ENCODE assay signal across 8 cellular contexts in the genomic region with DNA sequence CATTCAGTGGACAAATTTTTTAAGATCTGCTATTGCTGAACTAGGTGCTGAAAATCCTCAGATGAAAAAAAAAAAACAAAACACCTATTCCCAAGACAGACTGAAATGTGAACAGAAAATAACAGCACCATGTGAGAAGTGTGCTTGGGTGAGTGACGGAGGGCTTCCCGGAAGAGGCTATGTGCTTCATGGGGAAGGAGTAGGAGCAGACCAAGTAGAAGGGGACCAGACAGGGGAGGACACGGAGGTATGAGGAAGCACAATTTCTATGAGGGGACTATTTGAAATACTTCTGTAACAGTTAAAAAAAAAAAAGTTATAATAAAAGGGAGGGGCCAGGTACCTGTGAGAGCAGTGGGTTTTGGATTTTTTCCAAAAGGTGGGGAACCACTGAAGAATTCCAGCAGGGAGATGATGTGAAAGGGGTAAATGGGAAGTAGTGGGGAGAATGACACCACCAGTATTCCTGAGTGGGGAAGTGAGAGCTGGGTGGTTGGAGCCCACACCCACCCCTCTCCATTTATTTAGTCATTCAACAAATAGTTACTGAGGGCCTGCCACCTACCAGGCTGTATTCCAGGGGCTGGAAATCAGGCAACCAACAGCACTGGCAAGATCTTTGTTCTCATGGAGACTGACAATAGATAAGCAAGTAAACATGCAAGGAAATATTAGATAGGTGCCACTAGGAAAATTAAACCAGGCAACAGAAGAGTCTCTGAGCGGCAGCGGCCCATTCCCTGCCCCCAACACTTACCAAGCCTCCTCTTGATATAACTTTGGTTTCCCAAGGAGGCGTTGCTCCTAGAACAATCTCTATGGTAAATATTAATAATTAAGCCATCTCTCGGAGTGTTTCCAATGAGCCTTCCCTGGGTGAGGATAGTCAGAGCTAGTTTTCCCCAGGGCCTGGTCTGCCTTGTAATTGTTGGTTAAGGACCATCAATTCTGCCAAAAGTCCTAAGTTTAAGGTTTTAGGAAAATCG. TPM values are rescaled to one million over a fixed set of nuclear protein-coding genes. Genes with fewer than 3 reads are reported as not detected.
DNase-seq lines count a peak whose midpoint lies in the region; ATAC-seq and TF ChIP-seq lines count a peak whose summit lies in the region.

No MANE protein-coding gene starts in this region.

- TF ChIP-seq CTCF in body of pancreas (IDR thresholded peaks at IDR 0.05) (peak in 2 of 7 experiments; percentile 7 to 14), upper lobe of left lung (IDR thresholded peaks at IDR 0.05) (no peak), testis (IDR thresholded peaks at IDR 0.05) (no peak)

- no peak overlapping the region for H2BK5ac ChIP-seq in mesendoderm (ENCODE audit: low read length)

- H3K4me1 Mint-ChIP-seq in activated naive CD4-positive, alpha-beta T cell treated with anti-CD3 and anti-CD28 coated beads, Interleukin-2, amount 50 U/mL, for 24 hours, result peaks cover 49% of the 10 kb centered on the region

- no peak overlapping the region for H3K4me3 ChIP-seq in body of pancreas
- H3K4me3 ChIP-seq in mesendoderm (ENCODE audit: low read length), result no peak overlapping the region
- peak overlapping the region in 3 of 4 donors; percentile 1 to 36 (median 22) for H3K4me3 ChIP-seq in upper lobe of left lung
- peak overlapping the region in 1 of 2 donors; percentile 24 for H3K4me3 ChIP-seq in testis

- H3K9me3 ChIP-seq in body of pancreas (no peaks in the 10 kb centered on the region), upper lobe of left lung (no peaks in the 10 kb centered on the region), testis (no peaks in the 10 kb centered on the region)

- no peak overlapping the region for H3K23ac ChIP-seq in mesendoderm (ENCODE audit: low read length)

- H3K27me3 ChIP-seq in body of pancreas, result no peaks in the 10 kb centered on the region
- peaks cover 3% of the 10 kb centered on the region for H3K27me3 ChIP-seq in mesendoderm (ENCODE audit: insufficient read depth, low read length, poor library complexity)
- no peaks in the 10 kb centered on the region for H3K27me3 ChIP-seq in upper lobe of left lung
- no peaks in the 10 kb centered on the region for H3K27me3 ChIP-seq in testis

- peak overlapping the region; percentile 97 to 99 (median 98) for H3K27ac ChIP-seq in body of pancreas
- no peak overlapping the region for H3K27ac ChIP-seq in mesendoderm (ENCODE audit: low read depth, low read length)
- H3K27ac ChIP-seq in upper lobe of left lung, result peak overlapping the region; percentile 97 to 99 (median 98)
- peak overlapping the region in 1 of 2 donors; percentile 96 for H3K27ac ChIP-seq in testis

- peak overlapping the region; percentile 82 for H3K18ac ChIP-seq in mesendoderm (ENCODE audit: low read length)

- no peak for TF ChIP-seq EP300 in upper lobe of left lung (IDR thresholded peaks at IDR 0.05)

- peak overlapping the region; percentile 49 for H3K9ac ChIP-seq in mesendoderm (ENCODE audit: low read length)

- H4K8ac ChIP-seq in mesendoderm (ENCODE audit: low read depth, low read length), result no peak overlapping the region

- H3K4me3 Mint-ChIP-seq in activated naive CD4-positive, alpha-beta T cell treated with anti-CD3 and anti-CD28 coated beads, Interleukin-2, amount 50 U/mL, for 24 hours, result peak overlapping the region; percentile 30

- no peaks in the 10 kb centered on the region for H3K9me3 Mint-ChIP-seq in activated naive CD4-positive, alpha-beta T cell treated with anti-CD3 and anti-CD28 coated beads, Interleukin-2, amount 50 U/mL, for 24 hours

- no peak overlapping the region for H2BK15ac ChIP-seq in mesendoderm (replicated peaks; ENCODE audit: low read depth)

- no peak overlapping the region for H4K5ac ChIP-seq in mesendoderm (ENCODE audit: low read length)

- ATAC-seq in body of pancreas (peak; percentile 4), upper lobe of left lung (ENCODE audit: low FRiP score in 2 of 2) (no peak)
- ATAC-seq in activated CD4-positive, CD25-positive, alpha-beta regulatory T cell treated with anti-CD3 and anti-CD28 coated beads, Interleukin-2, amount 50 U/mL, for 24 hours, result no peak

- H3K27me3 Mint-ChIP-seq in activated naive CD4-positive, alpha-beta T cell treated with anti-CD3 and anti-CD28 coated beads, Interleukin-2, amount 50 U/mL, for 24 hours, result no peaks in the 10 kb centered on the region

- H2BK120ac ChIP-seq in mesendoderm (ENCODE audit: low read depth, low read length), result no peak overlapping the region

- peak overlapping the region; percentile 90 for H3K27ac Mint-ChIP-seq in activated naive CD4-positive, alpha-beta T cell treated with anti-CD3 and anti-CD28 coated beads, Interleukin-2, amount 50 U/mL, for 24 hours

- peak overlapping the region; percentile 80 for H3K56ac ChIP-seq in mesendoderm (ENCODE audit: low read length)

- H3K79me1 ChIP-seq in mesendoderm (ENCODE audit: low read length), result no peaks in the 10 kb centered on the region

- TF ChIP-seq POLR2A in body of pancreas (IDR thresholded peaks at IDR 0.05) (peak in 2 of 3 donors; percentile 31 to 43), upper lobe of left lung (IDR thresholded peaks at IDR 0.05) (peak in 1 of 4 donors; percentile 18), testis (IDR thresholded peaks at IDR 0.05) (no peak)

- WGBS in body of pancreas, 2 donors, result 30 to 32% methylated on average over 8 of the region's 8 CpGs
- no CpG with 5 or more reads among the region's 8 CpGs for WGBS in mesendoderm (ENCODE audit: extremely low coverage, insufficient coverage, low lambda C conversion rate)
- WGBS in upper lobe of left lung, 2 donors, result 29 to 51% methylated on average over 8 of the region's 8 CpGs
- 63 to 67% methylated on average over 8 of the region's 8 CpGs for WGBS in testis, 2 donors

- intact Hi-C loops in body of pancreas (cut with DNase I), result loop anchor here (10.0 kb wide), 1 partner anchor 64 kb away; no protein-coding TSS in a partner anchor
- intact Hi-C loops in testis (cut with DNase I; ENCODE audit: low total_unique reads), result loop anchor here (5.0 kb wide), 1 partner anchor 97 kb away; a partner anchor contains a TSS

- no peaks in the 10 kb centered on the region for H3K36me3 Mint-ChIP-seq in activated naive CD4-positive, alpha-beta T cell treated with anti-CD3 and anti-CD28 coated beads, Interleukin-2, amount 50 U/mL, for 24 hours

- no peak for DNase-seq in activated naive CD4-positive, alpha-beta T cell (lab: John Stamatoyannopoulos, UW)
- DNase-seq in body of pancreas (peak; percentile 59 to 76 (median 74)), mesendoderm (no peak), upper lobe of left lung (peak in 1 of 2 donors; percentile 63), NCI-H1048 (lab: John Stamatoyannopoulos, UW) (no peak), testis (no peak)

- no peaks in the 10 kb centered on the region for H3K79me2 ChIP-seq in mesendoderm (ENCODE audit: control insufficient read depth, insufficient read depth, low read length)

- no peak overlapping the region for H2AK5ac ChIP-seq in mesendoderm (ENCODE audit: low read length)

- H3K4me2 ChIP-seq in mesendoderm (ENCODE audit: low read length), result peak overlapping the region; percentile 25

- H3K4ac ChIP-seq in mesendoderm (ENCODE audit: low read depth, low read length), result no peak overlapping the region

- H3K36me3 ChIP-seq in body of pancreas (replicated peaks in 1 of 2; ENCODE audit: insufficient read depth in 1 of 2, low read depth in 2 of 2) (no peaks in the 10 kb centered on the region), mesendoderm (ENCODE audit: control insufficient read depth, insufficient read depth, low read length) (no peaks in the 10 kb centered on the region), upper lobe of left lung (no peaks in the 10 kb centered on the region), testis (ENCODE audit: low read depth, missing control alignments) (no peaks in the 10 kb centered on the region)

- H3K4me1 ChIP-seq in body of pancreas, result peaks cover 35% of the 10 kb centered on the region
- H3K4me1 ChIP-seq in mesendoderm (ENCODE audit: control insufficient read depth, low read depth, low read length), result peaks cover 11% of the 10 kb centered on the region
- peaks cover 37 to 60% (median 50%) of the 10 kb centered on the region in 4 donors for H3K4me1 ChIP-seq in upper lobe of left lung
- peaks cover 24% of the 10 kb centered on the region for H3K4me1 ChIP-seq in testis

RNA-seq across cellular contexts. Expression of a gene that starts 3.8 kb away (rescaled TPM):
- total RNA-seq in body of pancreas, result 10 to 100 TPM; 48.8 to 50.1 TPM
- 10.3 TPM for polyA plus RNA-seq in mesendoderm (2013, experiment 1 of 2)
- 9.1 TPM for polyA plus RNA-seq in mesendoderm (2013, experiment 2 of 2)
- total RNA-seq in upper lobe of left lung, result 10 to 100 TPM; 45.7 to 87.0 (median 63.8) TPM
- 10 to 100 TPM; 38.5 to 43.1 TPM for total RNA-seq in testis
- polyA plus RNA-seq in testis (ENCODE audit: insufficient read depth, low read depth, low replicate concordance), result 23.2 TPM

Comparison
In these comparisons a context has a peak if more than half of its experiments do, and no peak if none do; other contexts are left out.
1. DNase-seq: peak in body of pancreas (4 of 4); none in activated naive CD4-positive, alpha-beta T cell (0 of 4), mesendoderm (single experiment), NCI-H1048 (single experiment) and testis (single experiment).
2. H3K4me3 ChIP-seq: peak in upper lobe of left lung (3 of 4); none in body of pancreas (0 of 2) and mesendoderm (single experiment).